30 cellular contexts compared by ENCODE assay signal in the genomic region with DNA sequence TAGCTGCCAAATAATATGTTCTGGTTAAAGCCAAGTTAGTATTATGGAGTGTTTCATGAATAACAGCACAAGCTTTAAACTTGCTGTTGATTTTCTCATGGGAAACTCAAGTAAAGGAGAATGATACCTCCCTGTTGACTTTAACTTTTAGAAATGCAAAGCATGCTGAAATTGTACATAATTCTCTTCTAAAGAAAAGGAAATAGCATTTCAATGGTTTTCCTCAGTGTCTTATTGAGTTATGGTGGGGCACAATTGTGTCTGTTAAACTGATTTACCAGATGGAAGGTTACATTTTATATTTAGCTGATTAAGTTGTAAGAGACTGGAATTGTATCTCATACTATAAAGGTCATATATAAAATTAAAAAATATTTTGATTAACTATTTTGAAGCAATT.
"Had no signal": no experiment of that assay in that cellular context is flagged by ENCODE, and none has a peak within 500 bp of the region (broad histone marks: within the 10 kb centered on the region; RNA-seq: fewer than 3 reads in every experiment).

No MANE protein-coding gene starts in this region.

- H3K4me3 ChIP-seq: left ventricle myocardium inferior, lung, mucosa of descending colon, pancreas, prostate gland, skin epidermis, stomach, testis, thyroid gland, transverse colon, upper lobe of left lung, vagina had no signal

- H3K36me3 ChIP-seq: pancreas, prostate gland, stomach, thyroid gland, transverse colon, upper lobe of left lung, vagina had no signal

- H3K27ac ChIP-seq: left ventricle myocardium inferior, pancreas, prostate gland, skin epidermis, stomach, testis, thyroid gland, transverse colon, upper lobe of left lung, vagina had no signal

- H3K4me1 Mint-ChIP-seq: naive thymus-derived CD4-positive, alpha-beta T cell had no signal

- H3K36me3 Mint-ChIP-seq: naive thymus-derived CD4-positive, alpha-beta T cell had no signal

- DNase-seq: hypothalamus; immature natural killer cell; kidney; left colon; left ventricle myocardium inferior; mesendoderm; midbrain; mucosa of descending colon; naive thymus-derived CD4-positive, alpha-beta T cell; pancreas; posterior cingulate gyrus; retina; right cardiac atrium; stimulated activated CD4-positive, alpha-beta T cell treated with anti-CD3 and anti-CD28 coated beads, Interleukin-12 subunit alpha, Interleukin-12 subunit beta, amount 100 ng/mL, for 4 hours; stimulated activated CD4-positive, alpha-beta T cell treated with anti-CD3 and anti-CD28 coated beads, Interleukin-15, amount 100 ng/mL, for 24 hours; stimulated activated CD4-positive, alpha-beta T cell treated with anti-CD3 and anti-CD28 coated beads, Interleukin-2, amount 100 ng/mL, for 24 hours; stimulated activated CD4-positive, alpha-beta T cell treated with anti-CD3 and anti-CD28 coated beads, Interleukin-4, amount 100 ng/mL, for 1 hour; stimulated activated naive B cell treated with anti-CD40 and anti-IgM and Interleukin-4, amounts not matched to agents 10 μg/mL and 1 μg/mL and 100 μg/mL, for 72 hours; stimulated activated naive CD8-positive, alpha-beta T cell treated with anti-CD3 and anti-CD28 coated beads, Interleukin-15, Interleukin-2, amounts not matched to agents 100 U/mL and 50 U/mL, for 24 hours; stomach; testis; thyroid gland; transverse colon; upper lobe of left lung had no signal

- H3K9me3 Mint-ChIP-seq: natural killer cell treated with Interleukin-12 subunit alpha and Interleukin-12 subunit beta and Interleukin-15 and Interleukin-18, amount 100 ng/mL, for 72 hours; stimulated activated naive B cell treated with anti-CD40 and anti-IgM and Interleukin-4, amounts not matched to agents 10 μg/mL and 1 μg/mL and 100 μg/mL, for 72 hours had no signal

- H3K27ac Mint-ChIP-seq: immature natural killer cell; naive thymus-derived CD4-positive, alpha-beta T cell; natural killer cell treated with Interleukin-12 subunit alpha and Interleukin-12 subunit beta and Interleukin-15 and Interleukin-18, amount 100 ng/mL, for 72 hours; stimulated activated naive B cell treated with anti-CD40 and anti-IgM and Interleukin-4, amounts not matched to agents 10 μg/mL and 1 μg/mL and 100 μg/mL, for 72 hours had no signal

- H3K4me3 Mint-ChIP-seq: immature natural killer cell; naive thymus-derived CD4-positive, alpha-beta T cell; natural killer cell treated with Interleukin-12 subunit alpha and Interleukin-12 subunit beta and Interleukin-15 and Interleukin-18, amount 100 ng/mL, for 72 hours; stimulated activated naive B cell treated with anti-CD40 and anti-IgM and Interleukin-4, amounts not matched to agents 10 μg/mL and 1 μg/mL and 100 μg/mL, for 72 hours had no signal

- H3K27me3 Mint-ChIP-seq: naive thymus-derived CD4-positive, alpha-beta T cell; natural killer cell treated with Interleukin-12 subunit alpha and Interleukin-12 subunit beta and Interleukin-15 and Interleukin-18, amount 100 ng/mL, for 72 hours; stimulated activated naive B cell treated with anti-CD40 and anti-IgM and Interleukin-4, amounts not matched to agents 10 μg/mL and 1 μg/mL and 100 μg/mL, for 72 hours had no signal

- H3K27me3 ChIP-seq: pancreas, stomach, testis, thyroid gland, transverse colon, upper lobe of left lung, vagina had no signal

- H3K9me3 ChIP-seq: left ventricle myocardium inferior, mucosa of descending colon, pancreas, prostate gland, stomach, testis, thyroid gland, transverse colon, upper lobe of left lung, vagina had no signal

- H3K4me1 ChIP-seq: pancreas, prostate gland, stomach, testis, thyroid gland, transverse colon, upper lobe of left lung, vagina had no signal

- ATAC-seq: left colon; mucosa of descending colon; naive thymus-derived CD4-positive, alpha-beta T cell; natural killer cell treated with Interleukin-12 subunit alpha and Interleukin-12 subunit beta and Interleukin-15 and Interleukin-18, amount 100 ng/mL, for 72 hours; pancreas; right cardiac atrium; sciatic nerve; stimulated activated naive B cell treated with anti-CD40 and anti-IgM and Interleukin-4, amounts not matched to agents 10 μg/mL and 1 μg/mL and 100 μg/mL, for 72 hours; stimulated activated naive CD8-positive, alpha-beta T cell treated with anti-CD3 and anti-CD28 coated beads, Interleukin-15, Interleukin-2, amounts not matched to agents 100 U/mL and 50 U/mL, for 24 hours had no signal
